6 cellular contexts compared by ENCODE assay signal in genomic region chr7:102493220-102493935, GRCh38. TPM values are rescaled to one million over a fixed set of nuclear protein-coding genes. Genes with fewer than 3 reads are reported as not detected.
DNase-seq lines count a peak whose midpoint lies in the region; ATAC-seq and TF ChIP-seq lines count a peak whose summit lies in the region.
"Not testable (repeated sequence)": the region's sequence is repeated elsewhere in the genome, so short reads cannot be mapped to it uniquely, and the experiment has no call there.

No MANE protein-coding gene starts in this region.

- peak; percentile 44 for ATAC-seq in GM18867 (IDR thresholded peaks at IDR 0.05; ENCODE audit: unreplicated experiment)
- peak; percentile 43 for ATAC-seq in GM21786 (IDR thresholded peaks at IDR 0.05; ENCODE audit: unreplicated experiment)
- peak; percentile 40 for ATAC-seq in HG03139 (IDR thresholded peaks at IDR 0.05; ENCODE audit: unreplicated experiment)
- ATAC-seq in heart right ventricle: peak; percentile 65 to 81 (median 76)

- WGBS in heart right ventricle, 2 donors: no CpG with 5 or more reads among the region's 33 CpGs

- H3K36me3 ChIP-seq in heart right ventricle: not testable (repeated sequence)

- not testable (repeated sequence) for H3K9me3 Mint-ChIP-seq in activated CD4-positive, alpha-beta memory T cell treated with anti-CD3 and anti-CD28 coated beads, Interleukin-2, amount 10 ng/mL, durations not matched to agents 7 days and 5 days

- not testable (repeated sequence) for H3K4me1 ChIP-seq in heart right ventricle

- intact Hi-C loops in heart right ventricle (cut with DNase I): not testable (repeated sequence)

- peak; percentile 27 for DNase-seq in activated CD4-positive, alpha-beta memory T cell treated with anti-CD3 and anti-CD28 coated beads, Interleukin-2, amount 10 ng/mL, durations not matched to agents 7 days and 5 days
- not testable (repeated sequence) for DNase-seq in heart right ventricle
- DNase-seq in skeletal muscle cell (ENCODE audit: low read depth): peak; percentile 6

- H3K4me1 Mint-ChIP-seq in activated CD4-positive, alpha-beta memory T cell treated with anti-CD3 and anti-CD28 coated beads, Interleukin-2, amount 10 ng/mL, durations not matched to agents 7 days and 5 days: not testable (repeated sequence)

- H3K27ac ChIP-seq in heart right ventricle: not testable (repeated sequence)

- not testable (repeated sequence) for H3K9me3 ChIP-seq in heart right ventricle

- H3K27me3 ChIP-seq in heart right ventricle: not testable (repeated sequence)

- H3K27me3 Mint-ChIP-seq in activated CD4-positive, alpha-beta memory T cell treated with anti-CD3 and anti-CD28 coated beads, Interleukin-2, amount 10 ng/mL, durations not matched to agents 7 days and 5 days: not testable (repeated sequence)

- not testable (repeated sequence) for H3K4me3 ChIP-seq in heart right ventricle; skeletal muscle cell (ENCODE audit: low read depth, low read length)

- not testable (repeated sequence) for TF ChIP-seq CTCF in heart right ventricle (IDR thresholded peaks at IDR 0.05)

- CTCF ChIA-PET in activated CD4-positive, alpha-beta memory T cell treated with anti-CD3 and anti-CD28 coated beads, Interleukin-2, amount 10 ng/mL, durations not matched to agents 7 days and 5 days (lab: Charles Lee): not testable (repeated sequence)

- H3K27ac Mint-ChIP-seq in activated CD4-positive, alpha-beta memory T cell treated with anti-CD3 and anti-CD28 coated beads, Interleukin-2, amount 10 ng/mL, durations not matched to agents 7 days and 5 days: not testable (repeated sequence)

- not testable (repeated sequence) for H3K36me3 Mint-ChIP-seq in activated CD4-positive, alpha-beta memory T cell treated with anti-CD3 and anti-CD28 coated beads, Interleukin-2, amount 10 ng/mL, durations not matched to agents 7 days and 5 days (ENCODE audit: low read depth)

- H3K4me3 Mint-ChIP-seq in activated CD4-positive, alpha-beta memory T cell treated with anti-CD3 and anti-CD28 coated beads, Interleukin-2, amount 10 ng/mL, durations not matched to agents 7 days and 5 days: not testable (repeated sequence)

- POLR2A ChIA-PET in activated CD4-positive, alpha-beta memory T cell treated with anti-CD3 and anti-CD28 coated beads, Interleukin-2, amount 10 ng/mL, durations not matched to agents 7 days and 5 days (lab: Charles Lee): not testable (repeated sequence)

RNA-seq across cellular contexts. Expression of gene POLR2J, which starts 14.7 kb away (rescaled TPM):
- 10 to 100 TPM; 41.7 to 46.5 TPM for total RNA-seq in activated CD4-positive, alpha-beta memory T cell treated with anti-CD3 and anti-CD28 coated beads, Interleukin-2, amount 10 ng/mL, durations not matched to agents 7 days and 5 days
- total RNA-seq in heart right ventricle: 10 to 100 TPM; 40.1 to 74.1 (median 52.7) TPM
- 100 to 1,000 TPM; 127 to 228 TPM for polyA plus RNA-seq in heart right ventricle

RNA-seq across cellular contexts. Expression of gene RASA4B, which starts 24.2 kb away (rescaled TPM):
- total RNA-seq in activated CD4-positive, alpha-beta memory T cell treated with anti-CD3 and anti-CD28 coated beads, Interleukin-2, amount 10 ng/mL, durations not matched to agents 7 days and 5 days: 1 to 10 TPM; 8.7 to 9.6 TPM
- total RNA-seq in heart right ventricle: 10 to 100 TPM in 2 of 10 donors, 1 to 10 TPM in 8; 1.3 to 23.9 (median 4.2) TPM
- 1 to 10 TPM; 3.2 to 6.9 TPM for polyA plus RNA-seq in heart right ventricle

RNA-seq across cellular contexts. Expression of gene LRWD1, which starts 28.6 kb away (rescaled TPM):
- total RNA-seq in activated CD4-positive, alpha-beta memory T cell treated with anti-CD3 and anti-CD28 coated beads, Interleukin-2, amount 10 ng/mL, durations not matched to agents 7 days and 5 days: 10 to 100 TPM; 19.5 to 19.8 TPM
- 10 to 100 TPM in 4 of 10 donors, 1 to 10 TPM in 6; 8.1 to 12.2 (median 9.5) TPM for total RNA-seq in heart right ventricle
- 10 to 100 TPM in 1 of 2 donors, 1 to 10 TPM in 1; 6.5 to 21.3 TPM for polyA plus RNA-seq in heart right ventricle

RNA-seq across cellular contexts. Expression of gene ALKBH4, which starts 28.7 kb away (rescaled TPM):
- total RNA-seq in activated CD4-positive, alpha-beta memory T cell treated with anti-CD3 and anti-CD28 coated beads, Interleukin-2, amount 10 ng/mL, durations not matched to agents 7 days and 5 days: 10 to 100 TPM in 1 of 2 experiments, 1 to 10 TPM in 1; 9.4 to 10.4 TPM
- 1 to 10 TPM; 4.4 to 8.6 (median 6.2) TPM for total RNA-seq in heart right ventricle
- 1 to 10 TPM; 7.9 TPM for polyA plus RNA-seq in heart right ventricle

RNA-seq across cellular contexts. Expression of gene UPK3BL2, which starts 50.1 kb away (rescaled TPM):
- 10 to 100 TPM; 13.2 to 14.0 TPM for total RNA-seq in activated CD4-positive, alpha-beta memory T cell treated with anti-CD3 and anti-CD28 coated beads, Interleukin-2, amount 10 ng/mL, durations not matched to agents 7 days and 5 days
- total RNA-seq in heart right ventricle: 10 to 100 TPM in 1 of 10 donors, 1 to 10 TPM in 9; 1.5 to 16.7 (median 6.3) TPM
- polyA plus RNA-seq in heart right ventricle: 10 to 100 TPM in 1 of 2 donors, 1 to 10 TPM in 1; 4.6 to 13.9 TPM
